ENCODE assay signal across 8 cellular contexts in genomic region chr13:46554971-46555370, GRCh38. TPM values are rescaled to one million over a fixed set of nuclear protein-coding genes. Genes with fewer than 3 reads are reported as not detected.
DNase-seq lines count a peak whose midpoint lies in the region; ATAC-seq and FAIRE-seq lines count a peak whose summit lies in the region.

No MANE protein-coding gene starts in this region.

- no peaks in the 10 kb centered on the region for H3K9me3 Mint-ChIP-seq in CD4-positive, CD25-positive, alpha-beta regulatory T cell

- peak overlapping the region; percentile 89 for H2AFZ ChIP-seq in neuron (ENCODE audit: low read depth, low read length)

- DNase-seq in CD4-positive, CD25-positive, alpha-beta regulatory T cell = no peak
- DNase-seq in NAMALWA (ENCODE audit: low spot score) (peak; percentile 38), frontal cortex (ENCODE audit: low spot score in 2 of 2) (no peak)
- DNase-seq in effector memory CD4-positive, alpha-beta T cell = no peak
- no peak for DNase-seq in stimulated activated CD4-positive, alpha-beta T cell treated with anti-CD3 and anti-CD28 coated beads, Interleukin-2, amount 100 ng/mL, for 24 hours

- H3K27ac Mint-ChIP-seq in CD4-positive, CD25-positive, alpha-beta regulatory T cell = peak overlapping the region; percentile 18 to 96 (median 91)

- ATAC-seq in CD4-positive, CD25-positive, alpha-beta regulatory T cell (ENCODE audit: low read depth in 2 of 2) = no peak
- ATAC-seq in GM21515 (IDR thresholded peaks at IDR 0.05; ENCODE audit: unreplicated experiment) (no peak), HG03039 (IDR thresholded peaks at IDR 0.05; ENCODE audit: unreplicated experiment) (no peak)

- no peak for FAIRE-seq in frontal cortex (lab: Jason Lieb, UNC)

- H3K4me3 ChIP-seq in CD4-positive, CD25-positive, alpha-beta regulatory T cell (ENCODE audit: low read depth, low read length) = peak overlapping the region; percentile 92
- peak overlapping the region; percentile 95 for H3K4me3 ChIP-seq in effector memory CD4-positive, alpha-beta T cell (ENCODE audit: insufficient read depth, low read depth, low read length, poor library complexity, severe bottlenecking)
- H3K4me3 ChIP-seq in neuron (ENCODE audit: low read length) = peak overlapping the region; percentile 78

- peak overlapping the region; percentile 85 for H3K27ac ChIP-seq in CD4-positive, CD25-positive, alpha-beta regulatory T cell (ENCODE audit: insufficient read depth, low read length, poor library complexity, severe bottlenecking)
- peak overlapping the region; percentile 74 for H3K27ac ChIP-seq in effector memory CD4-positive, alpha-beta T cell (ENCODE audit: insufficient read depth, low read length, poor library complexity, severe bottlenecking)

- no peaks in the 10 kb centered on the region for H3K36me3 Mint-ChIP-seq in CD4-positive, CD25-positive, alpha-beta regulatory T cell

- no peaks in the 10 kb centered on the region for H3K36me3 ChIP-seq in CD4-positive, CD25-positive, alpha-beta regulatory T cell (ENCODE audit: control insufficient read depth, insufficient read depth, low read length)
- H3K36me3 ChIP-seq in effector memory CD4-positive, alpha-beta T cell (ENCODE audit: control insufficient read depth, insufficient read depth, low read length) = no peaks in the 10 kb centered on the region
- H3K36me3 ChIP-seq in neuron (ENCODE audit: insufficient read depth, low read length) = no peaks in the 10 kb centered on the region

- peaks cover 2% of the 10 kb centered on the region for H3K27me3 ChIP-seq in CD4-positive, CD25-positive, alpha-beta regulatory T cell (ENCODE audit: control insufficient read depth, insufficient read depth, low read length)
- H3K27me3 ChIP-seq in effector memory CD4-positive, alpha-beta T cell (replicated peaks; ENCODE audit: control insufficient read depth, insufficient read depth, low read length, poor library complexity, severe bottlenecking) = no peaks in the 10 kb centered on the region
- no peaks in the 10 kb centered on the region for H3K27me3 ChIP-seq in neuron (ENCODE audit: insufficient read depth, low read length)

- peak overlapping the region; percentile 95 to 98 (median 96) for H3K4me3 Mint-ChIP-seq in CD4-positive, CD25-positive, alpha-beta regulatory T cell

- peaks cover 18% of the 10 kb centered on the region for H3K27me3 Mint-ChIP-seq in CD4-positive, CD25-positive, alpha-beta regulatory T cell

- peaks cover 30 to 58% (median 43%) of the 10 kb centered on the region in 4 donors for H3K4me1 Mint-ChIP-seq in CD4-positive, CD25-positive, alpha-beta regulatory T cell

- no peaks in the 10 kb centered on the region for H3K9me3 ChIP-seq in CD4-positive, CD25-positive, alpha-beta regulatory T cell (ENCODE audit: control insufficient read depth in 2 of 2, low read length in 2 of 2)
- H3K9me3 ChIP-seq in effector memory CD4-positive, alpha-beta T cell (ENCODE audit: control insufficient read depth, low read length) = no peaks in the 10 kb centered on the region
- H3K9me3 ChIP-seq in neuron (ENCODE audit: low read length) = no peaks in the 10 kb centered on the region

- H3K4me1 ChIP-seq in CD4-positive, CD25-positive, alpha-beta regulatory T cell (ENCODE audit: control insufficient read depth, insufficient read depth, low read length, poor library complexity, severe bottlenecking) = peaks cover 37% of the 10 kb centered on the region
- peaks cover 20% of the 10 kb centered on the region for H3K4me1 ChIP-seq in effector memory CD4-positive, alpha-beta T cell (ENCODE audit: control insufficient read depth, insufficient read depth, low read length, poor library complexity, severe bottlenecking)
- peaks cover 22% of the 10 kb centered on the region for H3K4me1 ChIP-seq in neuron (ENCODE audit: insufficient read depth, low read length)

RNA-seq across cellular contexts. Expression of gene LRCH1, which starts 2.0 kb away (rescaled TPM):
- total RNA-seq in CD4-positive, CD25-positive, alpha-beta regulatory T cell = 23.5 TPM
- 1 to 10 TPM; 2.6 to 3.9 (median 3.2) TPM for polyA plus RNA-seq in CD4-positive, CD25-positive, alpha-beta regulatory T cell
- 17.1 TPM for total RNA-seq in frontal cortex
